In the genomic region with DNA sequence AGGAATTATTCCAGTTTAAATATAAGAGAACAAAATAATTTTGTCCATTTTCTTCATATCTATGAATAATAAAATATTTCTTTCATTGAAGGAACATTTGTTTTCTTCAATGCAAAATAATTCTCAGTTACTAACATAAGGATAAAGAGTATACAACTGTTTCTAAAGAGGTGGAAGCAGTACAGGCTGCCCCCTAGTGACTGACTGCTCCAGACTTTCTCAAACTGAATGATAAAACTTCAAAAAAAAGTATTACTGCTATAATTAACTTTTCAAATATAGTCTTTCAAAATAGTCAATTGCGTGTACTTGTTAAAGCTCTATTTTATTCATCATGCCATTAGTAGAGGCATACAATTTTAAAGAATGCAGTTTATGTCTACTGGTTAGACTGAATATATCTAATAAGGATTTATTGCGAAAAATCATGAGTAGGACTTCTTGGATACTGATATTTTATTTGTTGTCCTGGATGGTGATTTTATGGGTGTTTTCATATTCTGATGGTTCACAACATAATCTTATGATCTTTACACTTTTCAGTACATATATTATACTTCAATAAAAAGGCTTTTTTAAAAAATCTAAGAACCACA, we compare ENCODE assay signal across 8 cellular contexts.
DNase-seq lines count a peak whose midpoint lies in the region; ATAC-seq and TF ChIP-seq lines count a peak whose summit lies in the region.

No MANE protein-coding gene starts in this region.

- H3F3A ChIP-seq in OCI-LY1 (ENCODE audit: insufficient read depth, low read length), result no peaks in the 10 kb centered on the region; the same call in 1 of the 2 replicates

- H3K4me1 ChIP-seq in OCI-LY1 (ENCODE audit: insufficient read depth, low read length, severe bottlenecking) (no peaks in the 10 kb centered on the region), esophagus squamous epithelium (no peaks in the 10 kb centered on the region), psoas muscle (no peaks in the 10 kb centered on the region), vagina (no peaks in the 10 kb centered on the region)

- TF ChIP-seq CTCF in AG09309 (IDR thresholded peaks at IDR 0.05; ENCODE audit: control insufficient read depth, insufficient read depth, low read depth, low read length, missing control alignments) (peak; percentile 77), OCI-LY1 (IDR thresholded peaks at IDR 0.05; ENCODE audit: low read length) (peak; percentile 83), esophagus squamous epithelium (IDR thresholded peaks at IDR 0.05) (peak in 4 of 6 experiments; percentile 38 to 65 (median 48)), psoas muscle (IDR thresholded peaks at IDR 0.05) (peak; percentile 51), vagina (IDR thresholded peaks at IDR 0.05) (no peak)

- H3K9me2 ChIP-seq in OCI-LY1 (ENCODE audit: low read depth, low read length), result no peaks in the 10 kb centered on the region

- no peak overlapping the region for H2AFZ ChIP-seq in OCI-LY1 (ENCODE audit: low read length)

- ATAC-seq in psoas muscle (no peak), HG03354 (IDR thresholded peaks at IDR 0.05; ENCODE audit: poor library complexity, severe bottlenecking, unreplicated experiment) (no peak)

- no peaks in the 10 kb centered on the region for H4K20me1 ChIP-seq in OCI-LY1 (ENCODE audit: insufficient read depth, low read length)

- H3K79me2 ChIP-seq in OCI-LY1 (ENCODE audit: insufficient read depth, low read length), result no peaks in the 10 kb centered on the region

- no peak overlapping the region for H3K4me2 ChIP-seq in OCI-LY1 (ENCODE audit: low read length)

- H3K9me3 ChIP-seq in OCI-LY1 (ENCODE audit: low read length) (no peaks in the 10 kb centered on the region), esophagus squamous epithelium (no peaks in the 10 kb centered on the region), psoas muscle (no peaks in the 10 kb centered on the region), vagina (no peaks in the 10 kb centered on the region)

- intact Hi-C loops in esophagus squamous epithelium (cut with DNase I) (no loop called here), psoas muscle (cut with DNase I) (loop anchor here in 1 of 2 donors (10.0 kb wide), 1 partner anchor 703 kb away; no protein-coding TSS in a partner anchor), vagina (cut with DNase I) (no loop called here)

- H3K27me3 ChIP-seq in OCI-LY1 (ENCODE audit: insufficient read depth, low read length) (no peaks in the 10 kb centered on the region), esophagus squamous epithelium (no peaks in the 10 kb centered on the region), psoas muscle (ENCODE audit: insufficient read depth in 3 of 3, low read length in 2 of 3) (no peaks in the 10 kb centered on the region), vagina (no peaks in the 10 kb centered on the region)

- TF ChIP-seq POLR2A in esophagus squamous epithelium (IDR thresholded peaks at IDR 0.05), result no peak
- TF ChIP-seq POLR2A in vagina (IDR thresholded peaks at IDR 0.05), result no peak

- H3K4me3 ChIP-seq in AG09309 (ENCODE audit: control insufficient read depth, low read depth, low read length) (no peak overlapping the region), OCI-LY1 (ENCODE audit: low read depth, low read length, poor library complexity, severe bottlenecking) (no peak overlapping the region), esophagus squamous epithelium (no peak overlapping the region), psoas muscle (no peak overlapping the region), vagina (no peak overlapping the region)

- no peak for DNase-seq in AG09309 (ENCODE audit: low read depth)
- DNase-seq in GM04504 (ENCODE audit: low read depth), result peak; percentile 13
- no peak for DNase-seq in esophagus squamous epithelium (lab: John Stamatoyannopoulos, UW)
- DNase-seq in psoas muscle, result no peak
- DNase-seq in occipital lobe (lab: John Stamatoyannopoulos, UW), result no peak
- no peak for DNase-seq in vagina (ENCODE audit: extremely low spot score in 2 of 2)

- H3K27ac ChIP-seq in OCI-LY1 (ENCODE audit: low read depth, low read length, poor library complexity, severe bottlenecking) (no peak overlapping the region), esophagus squamous epithelium (no peak overlapping the region), psoas muscle (no peak overlapping the region), vagina (no peak overlapping the region)

- 64 to 74% methylated on average over 2 of the region's 2 CpGs for WGBS in esophagus squamous epithelium, 2 donors
- 72 to 78% (median 73%) methylated on average over 2 of the region's 2 CpGs for WGBS in psoas muscle, 3 donors

- H3K9ac ChIP-seq in OCI-LY1 (ENCODE audit: low read length), result no peak overlapping the region

- H3K36me3 ChIP-seq in OCI-LY1 (ENCODE audit: insufficient read depth, low read length) (no peaks in the 10 kb centered on the region; the same call in 1 of the 2 replicates), esophagus squamous epithelium (no peaks in the 10 kb centered on the region), psoas muscle (ENCODE audit: insufficient read depth in 1 of 2, low read depth in 1 of 2) (peaks cover 2 to 12% of the 10 kb centered on the region in 2 donors), vagina (no peaks in the 10 kb centered on the region)

Comparison
In these comparisons a context has a peak if more than half of its experiments do, and no peak if none do; other contexts are left out.
1. CTCF ChIP-seq: peak in AG09309 (single experiment), OCI-LY1 (single experiment), esophagus squamous epithelium (4 of 6) and psoas muscle (single experiment); none in vagina (0 of 3).